9 cellular contexts compared by ENCODE assay signal in the genomic region with DNA sequence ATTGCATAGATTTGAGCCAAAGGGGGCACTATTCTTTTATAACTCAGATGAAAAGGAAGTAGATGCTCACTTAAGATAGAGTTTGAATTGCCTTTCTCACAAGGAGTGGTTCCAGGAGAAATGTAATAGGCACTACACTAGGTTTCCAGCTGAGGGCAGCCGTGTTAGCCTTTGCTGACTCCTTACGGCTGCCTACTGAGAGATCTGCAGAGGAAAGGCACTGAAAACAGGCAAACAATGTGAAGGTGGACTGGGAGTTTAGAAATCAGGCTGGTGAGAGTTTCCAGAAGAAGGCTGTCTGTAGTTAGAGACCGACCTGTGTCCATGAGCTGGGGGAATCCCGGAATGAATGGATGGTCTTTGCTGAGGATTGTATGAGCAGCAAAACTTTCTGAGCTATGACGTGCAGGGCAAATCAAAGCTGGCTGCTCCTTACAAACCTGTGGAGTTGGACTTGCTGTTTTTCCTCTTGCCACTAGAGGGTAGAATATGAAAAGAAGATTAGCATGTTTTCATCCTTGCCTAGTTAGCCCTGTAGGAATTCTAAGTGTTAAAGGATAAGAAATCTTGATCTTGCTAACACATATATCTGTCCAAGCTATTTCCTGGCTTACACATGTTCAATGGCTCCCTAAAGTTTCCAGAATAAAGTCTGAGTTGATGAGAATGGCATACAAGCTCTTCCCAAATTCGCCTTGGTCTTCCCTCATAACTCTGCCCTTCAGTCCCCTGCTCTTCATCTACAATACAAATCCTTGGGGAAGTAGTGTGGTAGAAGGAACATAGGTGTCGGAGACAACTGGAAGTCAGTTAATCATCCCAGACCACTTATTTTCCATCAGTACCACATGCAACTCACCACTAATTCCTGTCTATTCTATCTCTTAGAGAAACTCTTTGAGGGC. TPM values are rescaled to one million over a fixed set of nuclear protein-coding genes. Genes with fewer than 3 reads are reported as not detected.
DNase-seq lines count a peak whose midpoint lies in the region; ATAC-seq and TF ChIP-seq lines count a peak whose summit lies in the region.
"Had no signal": no experiment of that assay in that cellular context is flagged by ENCODE, and none has a peak within 500 bp of the region (broad histone marks: within the 10 kb centered on the region; RNA-seq: fewer than 3 reads in every experiment).

No MANE protein-coding gene starts in this region.

- H3K27ac ChIP-seq in duodenal mucosa (ENCODE audit: low read depth, low read length) (no peak overlapping the region), liver (ENCODE audit: low read depth in 1 of 2, low read length in 2 of 2) (no peak overlapping the region)
- H3K27ac ChIP-seq: epithelial cell of prostate had no signal

- H3K4me3 ChIP-seq in duodenal mucosa (ENCODE audit: low read depth in 1 of 2, low read length in 2 of 2) (peak overlapping the region; percentile 28 to 31), liver (ENCODE audit: low read depth in 1 of 3, low read length in 3 of 3) (no peak overlapping the region)

- H3K36me3 ChIP-seq in duodenal mucosa (ENCODE audit: control insufficient read depth in 1 of 2, insufficient read depth in 2 of 2, low read length in 2 of 2) (no peaks in the 10 kb centered on the region), liver (ENCODE audit: control insufficient read depth in 4 of 4, insufficient read depth in 3 of 4, low read depth in 1 of 4, low read length in 3 of 4) (peaks cover 0 to 1% (median 0%) of the 10 kb centered on the region in 4 donors)

- H3K9ac ChIP-seq in duodenal mucosa (ENCODE audit: low read depth in 1 of 2, low read length in 2 of 2) (no peak overlapping the region), liver (ENCODE audit: low read depth in 1 of 2, low read length in 2 of 2) (peak overlapping the region in 1 of 2 donors; percentile 50)

- TF ChIP-seq RAD21 in liver (IDR thresholded peaks at IDR 0.05) = peak; percentile 86

- TF ChIP-seq CTCF in liver (IDR thresholded peaks at IDR 0.05; ENCODE audit: low read depth, low read length, missing input control) = peak; percentile 89

- H3K9me3 ChIP-seq in duodenal mucosa (ENCODE audit: control insufficient read depth in 1 of 2, low read length in 2 of 2) (no peaks in the 10 kb centered on the region), liver (ENCODE audit: control insufficient read depth in 4 of 4, low read length in 3 of 4) (no peaks in the 10 kb centered on the region)

- ATAC-seq in HG03280 (IDR thresholded peaks at IDR 0.05; ENCODE audit: unreplicated experiment) (peak; percentile 65), GM18873 (IDR thresholded peaks at IDR 0.05; ENCODE audit: low FRiP score, unreplicated experiment) (no peak)

- 18% methylated on average over 7 of the region's 7 CpGs for WGBS in liver

- H3K4me1 ChIP-seq in duodenal mucosa (ENCODE audit: control insufficient read depth in 1 of 2, insufficient read depth in 2 of 2, low read length in 2 of 2) (no peaks in the 10 kb centered on the region), liver (ENCODE audit: control insufficient read depth in 4 of 4, insufficient read depth in 4 of 4, low read length in 3 of 4) (peaks cover 0 to 5% (median 2%) of the 10 kb centered on the region in 4 donors)

- H3K27me3 ChIP-seq in duodenal mucosa (ENCODE audit: control insufficient read depth in 1 of 2, insufficient read depth in 2 of 2, low read length in 2 of 2) = no peaks in the 10 kb centered on the region
- H3K27me3 ChIP-seq in liver (ENCODE audit: control insufficient read depth in 4 of 4, insufficient read depth in 4 of 4, low read length in 3 of 4) = no peaks in the 10 kb centered on the region

- peak; percentile 73 for DNase-seq in DMS53 (lab: John Stamatoyannopoulos, UW)
- DNase-seq in NCI-H526 treated with DMSO at 0.1 percent for 48 hours (lab: John Stamatoyannopoulos, UW) = peak; percentile 86
- DNase-seq in activated CD4-positive, alpha-beta T cell treated with anti-CD3 and anti-CD28 coated beads, Interleukin-2, amount 50 U/mL, for 1 hour = peak; percentile 46
- peak; percentile 12 to 36 for DNase-seq in stimulated activated CD4-positive, alpha-beta T cell treated with anti-CD3 and anti-CD28 coated beads, Interleukin-4, amount 100 ng/mL, for 4 hours

TF ChIP-seq in liver, 16 proteins besides CTCF, POLR2A, EP300 and RAD21:
- TF ChIP-seq JUND (IDR thresholded peaks at IDR 0.05) (peak in 1 of 2 donors; percentile 24), NR2F2 (IDR thresholded peaks at IDR 0.05) (no peak), RXRA (IDR thresholded peaks at IDR 0.05) (peak in 1 of 2 donors; percentile 16), HNF4A (conservative IDR thresholded peaks at IDR 0.05) (peak; percentile 26 to 54), TAF1 (conservative IDR thresholded peaks at IDR 0.05) (no peak), YY1 (IDR thresholded peaks at IDR 0.05) (no peak), HNF4G (IDR thresholded peaks at IDR 0.05) (no peak)
- TF ChIP-seq, protein P1, sequence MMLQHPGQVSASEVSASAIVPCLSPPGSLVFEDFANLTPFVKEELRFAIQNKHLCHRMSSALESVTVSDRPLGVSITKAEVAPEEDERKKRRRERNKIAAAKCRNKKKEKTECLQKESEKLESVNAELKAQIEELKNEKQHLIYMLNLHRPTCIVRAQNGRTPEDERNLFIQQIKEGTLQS (IDR thresholded peaks at IDR 0.05) = no peak
- TF ChIP-seq, protein P2, sequence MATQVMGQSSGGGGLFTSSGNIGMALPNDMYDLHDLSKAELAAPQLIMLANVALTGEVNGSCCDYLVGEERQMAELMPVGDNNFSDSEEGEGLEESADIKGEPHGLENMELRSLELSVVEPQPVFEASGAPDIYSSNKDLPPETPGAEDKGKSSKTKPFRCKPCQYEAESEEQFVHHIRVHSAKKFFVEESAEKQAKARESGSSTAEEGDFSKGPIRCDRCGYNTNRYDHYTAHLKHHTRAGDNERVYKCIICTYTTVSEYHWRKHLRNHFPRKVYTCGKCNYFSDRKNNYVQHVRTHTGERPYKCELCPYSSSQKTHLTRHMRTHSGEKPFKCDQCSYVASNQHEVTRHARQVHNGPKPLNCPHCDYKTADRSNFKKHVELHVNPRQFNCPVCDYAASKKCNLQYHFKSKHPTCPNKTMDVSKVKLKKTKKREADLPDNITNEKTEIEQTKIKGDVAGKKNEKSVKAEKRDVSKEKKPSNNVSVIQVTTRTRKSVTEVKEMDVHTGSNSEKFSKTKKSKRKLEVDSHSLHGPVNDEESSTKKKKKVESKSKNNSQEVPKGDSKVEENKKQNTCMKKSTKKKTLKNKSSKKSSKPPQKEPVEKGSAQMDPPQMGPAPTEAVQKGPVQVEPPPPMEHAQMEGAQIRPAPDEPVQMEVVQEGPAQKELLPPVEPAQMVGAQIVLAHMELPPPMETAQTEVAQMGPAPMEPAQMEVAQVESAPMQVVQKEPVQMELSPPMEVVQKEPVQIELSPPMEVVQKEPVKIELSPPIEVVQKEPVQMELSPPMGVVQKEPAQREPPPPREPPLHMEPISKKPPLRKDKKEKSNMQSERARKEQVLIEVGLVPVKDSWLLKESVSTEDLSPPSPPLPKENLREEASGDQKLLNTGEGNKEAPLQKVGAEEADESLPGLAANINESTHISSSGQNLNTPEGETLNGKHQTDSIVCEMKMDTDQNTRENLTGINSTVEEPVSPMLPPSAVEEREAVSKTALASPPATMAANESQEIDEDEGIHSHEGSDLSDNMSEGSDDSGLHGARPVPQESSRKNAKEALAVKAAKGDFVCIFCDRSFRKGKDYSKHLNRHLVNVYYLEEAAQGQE (IDR thresholded peaks at IDR 0.05) = no peak
- TF ChIP-seq, protein P3, sequence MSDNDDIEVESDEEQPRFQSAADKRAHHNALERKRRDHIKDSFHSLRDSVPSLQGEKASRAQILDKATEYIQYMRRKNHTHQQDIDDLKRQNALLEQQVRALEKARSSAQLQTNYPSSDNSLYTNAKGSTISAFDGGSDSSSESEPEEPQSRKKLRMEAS (IDR thresholded peaks at IDR 0.05) = no peak
- TF ChIP-seq, protein P4, sequence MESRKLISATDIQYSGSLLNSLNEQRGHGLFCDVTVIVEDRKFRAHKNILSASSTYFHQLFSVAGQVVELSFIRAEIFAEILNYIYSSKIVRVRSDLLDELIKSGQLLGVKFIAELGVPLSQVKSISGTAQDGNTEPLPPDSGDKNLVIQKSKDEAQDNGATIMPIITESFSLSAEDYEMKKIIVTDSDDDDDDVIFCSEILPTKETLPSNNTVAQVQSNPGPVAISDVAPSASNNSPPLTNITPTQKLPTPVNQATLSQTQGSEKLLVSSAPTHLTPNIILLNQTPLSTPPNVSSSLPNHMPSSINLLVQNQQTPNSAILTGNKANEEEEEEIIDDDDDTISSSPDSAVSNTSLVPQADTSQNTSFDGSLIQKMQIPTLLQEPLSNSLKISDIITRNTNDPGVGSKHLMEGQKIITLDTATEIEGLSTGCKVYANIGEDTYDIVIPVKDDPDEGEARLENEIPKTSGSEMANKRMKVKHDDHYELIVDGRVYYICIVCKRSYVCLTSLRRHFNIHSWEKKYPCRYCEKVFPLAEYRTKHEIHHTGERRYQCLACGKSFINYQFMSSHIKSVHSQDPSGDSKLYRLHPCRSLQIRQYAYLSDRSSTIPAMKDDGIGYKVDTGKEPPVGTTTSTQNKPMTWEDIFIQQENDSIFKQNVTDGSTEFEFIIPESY (IDR thresholded peaks at IDR 0.05) = no peak

RNA-seq across cellular contexts. Expression of a gene that starts 20.1 kb away (rescaled TPM):
- 10 to 100 TPM; 19.7 to 20.5 TPM for total RNA-seq in liver
- polyA plus RNA-seq in liver = 1 to 10 TPM; 4.3 to 5.5 TPM

Comparison
In these comparisons a context has a peak if more than half of its experiments do, and no peak if none do; other contexts are left out.
1. DNase-seq: peak in every context shown above with its lines; median percentile 86 in NCI-H526 treated with DMSO at 0.1 percent for 48 hours; 73 in DMS53; 46 in activated CD4-positive, alpha-beta T cell treated with anti-CD3 and anti-CD28 coated beads, Interleukin-2, amount 50 U/mL, for 1 hour; 24 in stimulated activated CD4-positive, alpha-beta T cell treated with anti-CD3 and anti-CD28 coated beads, Interleukin-4, amount 100 ng/mL, for 4 hours.
2. H3K4me3 ChIP-seq: peak in duodenal mucosa (2 of 2); none in liver (0 of 3).